In the genomic region with DNA sequence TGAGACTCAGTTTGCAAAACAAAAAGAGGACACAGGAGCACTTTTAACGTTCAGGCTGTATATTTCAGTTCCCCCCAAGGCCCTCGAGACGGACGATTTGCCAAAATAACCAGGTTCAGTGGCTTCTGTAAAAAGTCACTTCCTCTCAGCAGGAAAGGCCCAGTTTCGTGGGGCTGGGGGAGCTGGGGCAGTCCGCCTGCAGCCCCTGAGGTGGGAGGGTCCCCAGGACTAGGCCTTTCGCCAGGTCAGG, we compare ENCODE assay signal across 14 cellular contexts. TPM values are rescaled to one million over a fixed set of nuclear protein-coding genes. Genes with fewer than 3 reads are reported as not detected.
DNase-seq lines count a peak whose midpoint lies in the region; ATAC-seq and TF ChIP-seq lines count a peak whose summit lies in the region.
"Had no signal": no experiment of that assay in that cellular context is flagged by ENCODE, and none has a peak within 500 bp of the region (broad histone marks: within the 10 kb centered on the region; RNA-seq: fewer than 3 reads in every experiment).

No MANE protein-coding gene starts in this region.

- TF ChIP-seq CTCF in GM20000 (IDR thresholded peaks at IDR 0.05; ENCODE audit: extremely low read depth, missing control alignments) (no peak), activated B cell treated with CpG ODN at 0.5 μM for 24 hours (IDR thresholded peaks at IDR 0.05) (no peak), foreskin keratinocyte (conservative IDR thresholded peaks at IDR 0.05) (no peak), vagina (IDR thresholded peaks at IDR 0.05) (no peak)

- H4K5ac ChIP-seq in mesendoderm (ENCODE audit: low read length), result no peak overlapping the region

- H3K9me3 Mint-ChIP-seq in CD4-positive, alpha-beta memory T cell, result no peaks in the 10 kb centered on the region
- no peaks in the 10 kb centered on the region for H3K9me3 Mint-ChIP-seq in activated B cell treated with CpG ODN at 0.5 μM for 24 hours

- H3K27me3 Mint-ChIP-seq in CD4-positive, alpha-beta memory T cell, result peaks cover 2 to 6% of the 10 kb centered on the region in 2 donors
- peaks cover 2% of the 10 kb centered on the region for H3K27me3 Mint-ChIP-seq in activated B cell treated with CpG ODN at 0.5 μM for 24 hours

- H3K56ac ChIP-seq in mesendoderm (ENCODE audit: low read length), result peak overlapping the region; percentile 12

- no peaks in the 10 kb centered on the region for H3K9me3 ChIP-seq in CD4-positive, alpha-beta memory T cell (ENCODE audit: control insufficient read depth in 1 of 2, low read length in 2 of 2)
- H3K9me3 ChIP-seq in vagina, result no peaks in the 10 kb centered on the region
- H3K9me3 ChIP-seq: body of pancreas, neutrophil had no signal

- no peak overlapping the region for H2BK15ac ChIP-seq in mesendoderm (replicated peaks; ENCODE audit: low read depth)

- peaks cover 17% of the 10 kb centered on the region for H3K36me3 ChIP-seq in CD4-positive, alpha-beta memory T cell (ENCODE audit: insufficient read depth, low read length)
- H3K36me3 ChIP-seq in mesendoderm (ENCODE audit: control insufficient read depth, insufficient read depth, low read length), result no peaks in the 10 kb centered on the region
- peaks cover 0 to 17% of the 10 kb centered on the region in 2 donors for H3K36me3 ChIP-seq in vagina

- peak in 1 of 5 donors; percentile 7 for DNase-seq in CD4-positive, alpha-beta memory T cell
- DNase-seq in GM20000 (ENCODE audit: low spot score), result peak; percentile 74
- DNase-seq in activated B cell treated with CpG ODN at 0.5 μM for 24 hours, result no peak
- no peak for DNase-seq in mesendoderm
- no peak for DNase-seq in foreskin keratinocyte
- no peak for DNase-seq in NCI-H748 treated with DMSO at 0.1 percent for 48 hours (lab: John Stamatoyannopoulos, UW)
- no peak for DNase-seq in vagina (ENCODE audit: extremely low spot score in 2 of 2)
- DNase-seq: body of pancreas, erythroblast, GM23248 had no signal

- H3K18ac ChIP-seq in mesendoderm (ENCODE audit: low read length), result no peak overlapping the region

- peak overlapping the region in 6 of 8 donors; percentile 21 to 80 (median 62) for H3K4me3 Mint-ChIP-seq in CD4-positive, alpha-beta memory T cell
- peak overlapping the region; percentile 83 for H3K4me3 Mint-ChIP-seq in activated B cell treated with CpG ODN at 0.5 μM for 24 hours

- intact Hi-C loops in CD4-positive, alpha-beta memory T cell (cut with micrococcal nuclease), result loop anchor here (5.0 kb wide), 2 partner anchors 51 to 66 kb away; no protein-coding TSS in a partner anchor
- intact Hi-C loops in activated B cell treated with CpG ODN at 0.5 μM for 24 hours (cut with micrococcal nuclease) (loop anchor here (1.0 to 5.0 kb wide), 5 partner anchors 13 to 251 kb away; no protein-coding TSS in a partner anchor), vagina (cut with DNase I) (no loop called here)

- H3K9ac ChIP-seq in mesendoderm (ENCODE audit: low read length), result no peak overlapping the region
- H3K9ac ChIP-seq: GM23248 had no signal

- peaks cover 16% of the 10 kb centered on the region for H3K4me1 ChIP-seq in CD4-positive, alpha-beta memory T cell (ENCODE audit: insufficient read depth, low read length)
- no peaks in the 10 kb centered on the region for H3K4me1 ChIP-seq in mesendoderm (ENCODE audit: control insufficient read depth, low read depth, low read length)
- H3K4me1 ChIP-seq in foreskin keratinocyte, result no peaks in the 10 kb centered on the region
- peaks cover 17% of the 10 kb centered on the region for H3K4me1 ChIP-seq in vagina

- no peak overlapping the region for H3K4ac ChIP-seq in mesendoderm (ENCODE audit: low read depth, low read length)

- CTCF ChIA-PET in CD4-positive, alpha-beta memory T cell (lab: Charles Lee; ENCODE audit: partially characterized antibody), result interaction anchor here (0.6 to 1.6 kb wide), 5 partner anchors 9 to 67 kb away, joined by 3 to 5 read pairs (median 3); no protein-coding TSS in a partner anchor
- CTCF ChIA-PET in activated B cell treated with CpG ODN at 0.5 μM for 24 hours (lab: Charles Lee), result interaction anchor here (1.2 kb wide), 1 partner anchor 67 kb away, joined by 4 read pairs; no protein-coding TSS in a partner anchor

- peak overlapping the region; percentile 52 to 91 (median 76) for H3K27ac Mint-ChIP-seq in CD4-positive, alpha-beta memory T cell
- H3K27ac Mint-ChIP-seq in activated B cell treated with CpG ODN at 0.5 μM for 24 hours, result peak overlapping the region; percentile 61

- POLR2A ChIA-PET in CD4-positive, alpha-beta memory T cell (lab: Charles Lee; ENCODE audit: partially characterized antibody), result interaction anchor here (0.7 to 1.2 kb wide), 5 partner anchors 29 to 76 kb away, joined by 3 read pairs; partner anchors contain the start of gene WDR86
- POLR2A ChIA-PET in activated B cell treated with CpG ODN at 0.5 μM for 24 hours (lab: Charles Lee), result interaction anchor here (0.6 kb wide), 1 partner anchor 1035 kb away, joined by 6 read pairs; no protein-coding TSS in a partner anchor

- no peak overlapping the region for H4K8ac ChIP-seq in mesendoderm (ENCODE audit: low read depth, low read length)

- H3K4me1 Mint-ChIP-seq in CD4-positive, alpha-beta memory T cell, result peaks cover 6 to 19% (median 11%) of the 10 kb centered on the region in 4 donors
- H3K4me1 Mint-ChIP-seq in activated B cell treated with CpG ODN at 0.5 μM for 24 hours, result peaks cover 26% of the 10 kb centered on the region

- WGBS in mesendoderm (ENCODE audit: extremely low coverage, insufficient coverage, low lambda C conversion rate), result no CpG with 5 or more reads among the region's 7 CpGs

- H3K79me2 ChIP-seq in mesendoderm (ENCODE audit: control insufficient read depth, insufficient read depth, low read length), result no peaks in the 10 kb centered on the region

- no peak overlapping the region for H2BK5ac ChIP-seq in mesendoderm (ENCODE audit: low read length)

- ATAC-seq in activated B cell treated with CpG ODN at 0.5 μM for 24 hours (ENCODE audit: low read depth) (peak; percentile 50), GM18517 (IDR thresholded peaks at IDR 0.05; ENCODE audit: unreplicated experiment) (no peak), foreskin keratinocyte (no peak)
- ATAC-seq: body of pancreas had no signal

- peaks cover 6% of the 10 kb centered on the region for H3K27me3 ChIP-seq in CD4-positive, alpha-beta memory T cell (ENCODE audit: insufficient read depth, low read length)
- H3K27me3 ChIP-seq in mesendoderm (ENCODE audit: insufficient read depth, low read length, poor library complexity), result peaks cover 11% of the 10 kb centered on the region
- peaks cover 42% of the 10 kb centered on the region for H3K27me3 ChIP-seq in foreskin keratinocyte
- no peaks in the 10 kb centered on the region for H3K27me3 ChIP-seq in vagina
- H3K27me3 ChIP-seq: body of pancreas had no signal

- H3K23ac ChIP-seq in mesendoderm (ENCODE audit: low read length), result no peak overlapping the region

- H2AK5ac ChIP-seq in mesendoderm (ENCODE audit: low read length), result no peak overlapping the region

- peak overlapping the region; percentile 60 for H3K27ac ChIP-seq in CD4-positive, alpha-beta memory T cell (ENCODE audit: low read depth, low read length)
- H3K27ac ChIP-seq in mesendoderm (ENCODE audit: low read depth, low read length), result no peak overlapping the region
- H3K27ac ChIP-seq in foreskin keratinocyte, result no peak overlapping the region
- no peak overlapping the region for H3K27ac ChIP-seq in vagina
- H3K27ac ChIP-seq: body of pancreas, GM23248, neutrophil had no signal

- TF ChIP-seq POLR2A in vagina (IDR thresholded peaks at IDR 0.05), result no peak

- peaks cover 31 to 36% of the 10 kb centered on the region in 2 donors for H3K36me3 Mint-ChIP-seq in CD4-positive, alpha-beta memory T cell
- H3K36me3 Mint-ChIP-seq in activated B cell treated with CpG ODN at 0.5 μM for 24 hours (ENCODE audit: low read depth), result peaks cover 32% of the 10 kb centered on the region

- H2BK120ac ChIP-seq in mesendoderm (ENCODE audit: low read depth, low read length), result no peak overlapping the region

- peak overlapping the region in 1 of 2 donors; percentile 51 for H3K4me3 ChIP-seq in CD4-positive, alpha-beta memory T cell (ENCODE audit: low read length in 2 of 2)
- H3K4me3 ChIP-seq in mesendoderm (ENCODE audit: low read length) (no peak overlapping the region), vagina (peak overlapping the region in 1 of 2 donors; percentile 39)
- H3K4me3 ChIP-seq: body of pancreas, GM23248 had no signal

- H3K79me1 ChIP-seq in mesendoderm (ENCODE audit: low read length), result no peaks in the 10 kb centered on the region

- H3K4me2 ChIP-seq in mesendoderm (ENCODE audit: low read length), result peak overlapping the region; percentile 13

RNA-seq across cellular contexts. Expression of gene WDR86, which starts 28.8 kb away (rescaled TPM):
- total RNA-seq in CD4-positive, alpha-beta memory T cell, result 1 to 10 TPM; 7.0 to 8.0 TPM
- 10 to 100 TPM; 10.0 to 14.4 TPM for polyA plus RNA-seq in CD4-positive, alpha-beta memory T cell
- 0.33 and 0.49 TPM in 2 replicates for total RNA-seq in activated B cell treated with CpG ODN at 0.5 μM for 24 hours
- polyA plus RNA-seq in mesendoderm (2013, experiment 1 of 2), result 1.5 TPM
- 1.4 TPM for polyA plus RNA-seq in mesendoderm (2013, experiment 2 of 2)
- total RNA-seq in foreskin keratinocyte, result not detected in 2 replicates
- not detected in 2 replicates for polyA plus RNA-seq in foreskin keratinocyte
- 19.4 TPM for total RNA-seq in vagina
- total RNA-seq: GM23248; T-helper 2 cell treated with Interferon-gamma antibody and Interleukin-4, amounts not matched to agents 100 ng/mL and 5 ng/mL, for 36 hours had no signal
- polyA plus RNA-seq: GM23248, keratinocyte had no signal

RNA-seq across cellular contexts. Expression of gene NUB1, which starts 39.4 kb away (rescaled TPM):
- 100 to 1,000 TPM; 116 to 119 TPM for total RNA-seq in CD4-positive, alpha-beta memory T cell
- polyA plus RNA-seq in CD4-positive, alpha-beta memory T cell, result 10 to 100 TPM; 50.1 to 77.0 TPM
- total RNA-seq in activated B cell treated with CpG ODN at 0.5 μM for 24 hours, result 47.5 and 52.7 TPM in 2 replicates
- 42.7 TPM for polyA plus RNA-seq in mesendoderm (2013, experiment 1 of 2)
- polyA plus RNA-seq in mesendoderm (2013, experiment 2 of 2), result 43.4 TPM
- 31.6 and 32.3 TPM in 2 replicates for total RNA-seq in foreskin keratinocyte
- 21.5 and 22.0 TPM in 2 replicates for polyA plus RNA-seq in foreskin keratinocyte
- total RNA-seq in vagina, result 46.2 TPM

RNA-seq across cellular contexts. Expression of gene CRYGN, which starts 58.9 kb away (rescaled TPM):
- not detected for total RNA-seq in CD4-positive, alpha-beta memory T cell
- 1 to 10 TPM in 1 of 2 donors, not detected in 1; 1.9 TPM for polyA plus RNA-seq in CD4-positive, alpha-beta memory T cell
- total RNA-seq in activated B cell treated with CpG ODN at 0.5 μM for 24 hours (not detected in 2 replicates), foreskin keratinocyte (not detected in 2 replicates), vagina (not detected)
- 0.32 TPM for polyA plus RNA-seq in mesendoderm (2013, experiment 1 of 2)
- 0.29 TPM for polyA plus RNA-seq in mesendoderm (2013, experiment 2 of 2)
- polyA plus RNA-seq in foreskin keratinocyte, result not detected in 2 replicates
- total RNA-seq: body of pancreas; GM23248; T-helper 2 cell treated with Interferon-gamma antibody and Interleukin-4, amounts not matched to agents 100 ng/mL and 5 ng/mL, for 36 hours had no signal
- polyA plus RNA-seq: GM23248, keratinocyte had no signal
